Comparison of ENCODE assay signal across 30 cellular contexts in genomic region chr6:77228279-77228678, GRCh38.
"Had no signal": no experiment of that assay in that cellular context is flagged by ENCODE, and none has a peak within 500 bp of the region (broad histone marks: within the 10 kb centered on the region; RNA-seq: fewer than 3 reads in every experiment).

No MANE protein-coding gene starts in this region.

- H3K4me1 ChIP-seq: ascending aorta, SJCRH30 had no signal

- H3K27me3 Mint-ChIP-seq: activated CD4-positive, alpha-beta T cell treated with anti-CD3 and anti-CD28 coated beads for 36 hours; activated CD4-positive, alpha-beta T cell treated with anti-CD3 and anti-CD28 coated beads, Interleukin-2, amount 10 ng/mL, durations not matched to agents 7 days and 5 days; activated naive CD4-positive, alpha-beta T cell treated with anti-CD3 and anti-CD28 coated beads, Interleukin-2, amount 50 U/mL, for 24 hours; activated naive CD8-positive, alpha-beta T cell treated with anti-CD3 and anti-CD28 coated beads, Interleukin-2, amount 10 ng/mL, durations not matched to agents 7 days and 5 days; activated T-cell treated with anti-CD3 and anti-CD28 coated beads, Interleukin-2, amount 50 U/mL, for 24 hours had no signal

- H3K27me3 ChIP-seq: ascending aorta, SJCRH30 had no signal

- H3K9me3 Mint-ChIP-seq: activated naive CD8-positive, alpha-beta T cell treated with anti-CD3 and anti-CD28 coated beads, Interleukin-2, amount 10 ng/mL, durations not matched to agents 7 days and 5 days had no signal

- ATAC-seq: activated CD4-positive, alpha-beta T cell treated with anti-CD3 and anti-CD28 coated beads for 36 hours; activated CD4-positive, CD25-positive, alpha-beta regulatory T cell treated with anti-CD3 and anti-CD28 coated beads, Interleukin-2, amount 50 U/mL, for 24 hours; activated CD8-positive, alpha-beta T cell treated with anti-CD3 and anti-CD28 coated beads, Interleukin-2, amount 10 ng/mL, durations not matched to agents 7 days and 5 days; Panc1; WTC11 had no signal

- H3K36me3 ChIP-seq: ascending aorta, SJCRH30 had no signal

- H3K9me3 ChIP-seq: ascending aorta, SJCRH30 had no signal

- H3K27ac Mint-ChIP-seq: activated CD4-positive, alpha-beta T cell treated with anti-CD3 and anti-CD28 coated beads for 36 hours; activated CD4-positive, alpha-beta T cell treated with anti-CD3 and anti-CD28 coated beads, Interleukin-2, amount 10 ng/mL, durations not matched to agents 7 days and 5 days; activated CD8-positive, alpha-beta T cell treated with anti-CD3 and anti-CD28 coated beads, Interleukin-2, amount 10 ng/mL, durations not matched to agents 7 days and 5 days; activated naive CD4-positive, alpha-beta T cell treated with anti-CD3 and anti-CD28 coated beads, Interleukin-2, amount 50 U/mL, for 24 hours; activated naive CD8-positive, alpha-beta T cell treated with anti-CD3 and anti-CD28 coated beads, Interleukin-2, amount 10 ng/mL, durations not matched to agents 7 days and 5 days; activated T-cell treated with anti-CD3 and anti-CD28 coated beads, Interleukin-2, amount 50 U/mL, for 24 hours; activated T-helper 2 cell treated with anti-CD3 and anti-CD28 coated beads, Interferon-gamma antibody, Interleukin-2, Interleukin-4, amounts not matched to agents 10 μg/mL and 5 μg/mL and 100 μg/mL, durations not matched to agents 14 hours and 24 hours and 36 hours; T-helper 1 cell treated with Interleukin-12 subunit alpha and Interleukin-12 subunit beta and Interleukin-4 antibody, amounts not matched to agents 30 μg/mL and 1 μg/mL, for 36 hours; T-helper 2 cell treated with Interferon-gamma antibody and Interleukin-4, amounts not matched to agents 5 μg/mL and 100 μg/mL, for 36 hours; WTC11 had no signal

- H3K4me3 Mint-ChIP-seq: activated CD4-positive, alpha-beta T cell treated with anti-CD3 and anti-CD28 coated beads for 36 hours; activated CD4-positive, alpha-beta T cell treated with anti-CD3 and anti-CD28 coated beads, Interleukin-2, amount 10 ng/mL, durations not matched to agents 7 days and 5 days; activated CD8-positive, alpha-beta T cell treated with anti-CD3 and anti-CD28 coated beads, Interleukin-2, amount 10 ng/mL, durations not matched to agents 7 days and 5 days; activated naive CD4-positive, alpha-beta T cell treated with anti-CD3 and anti-CD28 coated beads, Interleukin-2, amount 50 U/mL, for 24 hours; activated naive CD8-positive, alpha-beta T cell treated with anti-CD3 and anti-CD28 coated beads, Interleukin-2, amount 10 ng/mL, durations not matched to agents 7 days and 5 days; activated T-cell treated with anti-CD3 and anti-CD28 coated beads, Interleukin-2, amount 50 U/mL, for 24 hours; T-helper 1 cell treated with Interleukin-12 subunit alpha and Interleukin-12 subunit beta and Interleukin-4 antibody, amounts not matched to agents 30 μg/mL and 1 μg/mL, for 36 hours; T-helper 2 cell treated with Interferon-gamma antibody and Interleukin-4, amounts not matched to agents 5 μg/mL and 100 μg/mL, for 36 hours; WTC11 had no signal

- H3K36me3 Mint-ChIP-seq: activated naive CD4-positive, alpha-beta T cell treated with anti-CD3 and anti-CD28 coated beads, Interleukin-2, amount 50 U/mL, for 24 hours; activated naive CD8-positive, alpha-beta T cell treated with anti-CD3 and anti-CD28 coated beads, Interleukin-2, amount 10 ng/mL, durations not matched to agents 7 days and 5 days had no signal

- H3K4me3 ChIP-seq: ascending aorta, SJCRH30, SK-N-MC had no signal

- H3K27ac ChIP-seq: ascending aorta, SJCRH30, SK-N-MC had no signal

- DNase-seq: activated CD4-positive, alpha-beta T cell treated with anti-CD3 and anti-CD28 coated beads for 36 hours; activated CD4-positive, alpha-beta T cell treated with anti-CD3 and anti-CD28 coated beads, Interleukin-2, amount 10 ng/mL, durations not matched to agents 7 days and 5 days; activated CD4-positive, alpha-beta T cell treated with anti-CD3 and anti-CD28 coated beads, Interleukin-2, amount 50 U/mL, for 48 hours; activated CD8-positive, alpha-beta T cell treated with anti-CD3 and anti-CD28 coated beads, Interleukin-2, amount 10 ng/mL, durations not matched to agents 7 days and 5 days; activated gamma-delta T cell; activated naive CD4-positive, alpha-beta T cell treated with Interleukin-2 at 50 U/mL for 16 hours; activated naive CD8-positive, alpha-beta T cell treated with anti-CD3 and anti-CD28 coated beads, Interleukin-2, amount 10 ng/mL, durations not matched to agents 7 days and 5 days; activated T-cell treated with anti-CD3 and anti-CD28 coated beads, Interleukin-2, amount 50 U/mL, for 24 hours; amygdala; Karpas-422; NCI-H1105; NCI-H1417 treated with DMSO at 0.1 percent for 48 hours; NCI-H1930; NCI-H2081 treated with DMSO at 0.1 percent for 48 hours; NCI-H226; NCI-H446 treated with DMSO at 0.1 percent for 48 hours; NCI-H524; NCI-H69; NCI-H82; SHP77; SJCRH30 had no signal

- H3K4me1 Mint-ChIP-seq: activated CD4-positive, alpha-beta T cell treated with anti-CD3 and anti-CD28 coated beads for 36 hours; activated CD4-positive, alpha-beta T cell treated with anti-CD3 and anti-CD28 coated beads, Interleukin-2, amount 10 ng/mL, durations not matched to agents 7 days and 5 days; activated naive CD4-positive, alpha-beta T cell treated with anti-CD3 and anti-CD28 coated beads, Interleukin-2, amount 50 U/mL, for 24 hours; activated naive CD8-positive, alpha-beta T cell treated with anti-CD3 and anti-CD28 coated beads, Interleukin-2, amount 10 ng/mL, durations not matched to agents 7 days and 5 days had no signal
